10 cellular contexts compared by ENCODE assay signal in genomic region chr11:10658621-10659338, GRCh38. TPM values are rescaled to one million over a fixed set of nuclear protein-coding genes. Genes with fewer than 3 reads are reported as not detected.
A peak's percentile ranks its signal among the peaks of the same experiment; 100 is the strongest.
DNase-seq lines count a peak whose midpoint lies in the region; ATAC-seq, FAIRE-seq and TF ChIP-seq lines count a peak whose summit lies in the region.
"Had no signal": no experiment of that assay in that cellular context is flagged by ENCODE, and none has a peak within 500 bp of the region (broad histone marks: within the 10 kb centered on the region; RNA-seq: fewer than 3 reads in every experiment).

No MANE protein-coding gene starts in this region.

- intact Hi-C loops in CD14-positive monocyte (cut with micrococcal nuclease) (loop anchor here (5.0 to 10.0 kb wide), 3 partner anchors 51 to 114 kb away; partner anchors contain the start of gene RNF141 (in 1 of the 2)), sigmoid colon (cut with DNase I) (no loop called here)

- peak overlapping the region in 1 of 2 donors; percentile 66 for H3K4me3 Mint-ChIP-seq in CD14-positive monocyte

- no peak for DNase-seq in CD14-positive monocyte (ENCODE audit: low spot score)
- DNase-seq in RCC 7860 (ENCODE audit: low spot score) = peak; percentile 54
- no peak for DNase-seq in foreskin keratinocyte
- peak; percentile 70 for DNase-seq in sigmoid colon
- no peak for DNase-seq in GM03348 (ENCODE audit: low spot score)
- no peak for DNase-seq in NCI-H2107 (lab: John Stamatoyannopoulos, UW)
- DNase-seq: NCI-H1417, posterior cingulate gyrus had no signal

- H3K27ac ChIP-seq in foreskin keratinocyte = no peak overlapping the region
- peak overlapping the region; percentile 72 to 89 (median 86) for H3K27ac ChIP-seq in sigmoid colon

- no peak overlapping the region for H3K4me3 ChIP-seq in sigmoid colon

- no peaks in the 10 kb centered on the region for H3K27me3 ChIP-seq in foreskin keratinocyte
- H3K27me3 ChIP-seq in sigmoid colon = no peaks in the 10 kb centered on the region

- no peak for TF ChIP-seq POLR2A in sigmoid colon (IDR thresholded peaks at IDR 0.05)

- H3K4me1 Mint-ChIP-seq in CD14-positive monocyte = peaks cover 70% of the 10 kb centered on the region

- H3K27me3 Mint-ChIP-seq in CD14-positive monocyte (ENCODE audit: low read depth in 3 of 3) = peaks cover 3 to 7% (median 6%) of the 10 kb centered on the region in 3 donors

- peak overlapping the region in 6 of 7 donors; percentile 36 to 89 (median 75) for H3K27ac Mint-ChIP-seq in CD14-positive monocyte

- H3K4me1 ChIP-seq in foreskin keratinocyte (peaks cover 24% of the 10 kb centered on the region), sigmoid colon (peaks cover 0 to 94% (median 92%) of the 10 kb centered on the region in 4 donors)

- ATAC-seq in foreskin keratinocyte (peak; percentile 22), GM19395 (IDR thresholded peaks at IDR 0.05; ENCODE audit: unreplicated experiment) (no peak), GM21717 (IDR thresholded peaks at IDR 0.05; ENCODE audit: unreplicated experiment) (no peak)

- peak; percentile 57 for FAIRE-seq in RCC 7860 (lab: Jason Lieb, UNC)

- no peaks in the 10 kb centered on the region for H3K36me3 ChIP-seq in sigmoid colon

- H3K9me3 ChIP-seq in sigmoid colon = no peaks in the 10 kb centered on the region

- TF ChIP-seq CTCF in CD14-positive monocyte (IDR thresholded peaks at IDR 0.05) = no peak
- TF ChIP-seq CTCF in foreskin keratinocyte (conservative IDR thresholded peaks at IDR 0.05) = no peak
- TF ChIP-seq CTCF in sigmoid colon (IDR thresholded peaks at IDR 0.05) = no peak

- H3K36me3 Mint-ChIP-seq in CD14-positive monocyte = peaks cover 0 to 11% of the 10 kb centered on the region in 2 donors

- WGBS in sigmoid colon, 2 donors = 79 to 84% methylated on average over 6 of the region's 6 CpGs

- H3K9me3 Mint-ChIP-seq in CD14-positive monocyte = peaks cover 0 to 2% (median 0%) of the 10 kb centered on the region in 7 donors

- TF ChIP-seq EP300 in sigmoid colon (IDR thresholded peaks at IDR 0.05) = no peak

RNA-seq across cellular contexts. Expression of gene IRAG1, which starts 34.8 kb away (rescaled TPM):
- polyA plus RNA-seq in CD14-positive monocyte (1 to 10 TPM; 3.0 to 3.3 TPM), foreskin keratinocyte (0.02 and 0.06 TPM in 2 replicates), sigmoid colon (10 to 100 TPM in 1 of 3 donors, 1 to 10 TPM in 2; 1.8 to 10.6 (median 2.3) TPM)
- total RNA-seq in foreskin keratinocyte (0.03 and 0.14 TPM in 2 replicates), sigmoid colon (100 to 1,000 TPM in 3 of 4 donors, 10 to 100 TPM in 1; 96.1 to 153 (median 125) TPM)

Comparison
In these comparisons a context has a peak if more than half of its experiments do, and no peak if none do; other contexts are left out.
1. DNase-seq: peak in RCC 7860 (single experiment) and sigmoid colon (single experiment); none in CD14-positive monocyte (single experiment), foreskin keratinocyte (0 of 2), GM03348 (single experiment) and NCI-H2107 (single experiment).